In genomic region chr1:60890664-60891063, GRCh38 we compare ENCODE assay signal across 20 cellular contexts.
DNase-seq lines count a peak whose midpoint lies in the region; ATAC-seq lines count a peak whose summit lies in the region.
"Had no signal": no experiment of that assay in that cellular context is flagged by ENCODE, and none has a peak within 500 bp of the region (broad histone marks: within the 10 kb centered on the region; RNA-seq: fewer than 3 reads in every experiment).

No MANE protein-coding gene starts in this region.

- no peaks in the 10 kb centered on the region for H3K36me3 Mint-ChIP-seq in activated T-cell treated with anti-CD3 and anti-CD28 coated beads, Interleukin-2, amount 50 U/mL, for 4 hours (ENCODE audit: insufficient read depth)
- H3K36me3 Mint-ChIP-seq: CD4-positive, alpha-beta memory T cell had no signal

- no peak for ATAC-seq in activated T-cell treated with anti-CD3 and anti-CD28 coated beads, Interleukin-2, amount 50 U/mL, for 4 hours

- H3K27me3 Mint-ChIP-seq in activated T-cell treated with anti-CD3 and anti-CD28 coated beads, Interleukin-2, amount 50 U/mL, for 4 hours (ENCODE audit: low read depth), result peaks cover 4% of the 10 kb centered on the region

- H3K4me1 Mint-ChIP-seq in activated T-cell treated with anti-CD3 and anti-CD28 coated beads, Interleukin-2, amount 50 U/mL, for 4 hours (ENCODE audit: low read depth), result no peaks in the 10 kb centered on the region
- H3K4me1 Mint-ChIP-seq: CD4-positive, alpha-beta memory T cell had no signal

- DNase-seq in NOMO-1 treated with DMSO at 0.1 percent for 48 hours (lab: John Stamatoyannopoulos, UW; ENCODE audit: unreplicated experiment) (peak; percentile 32), NOMO-1 treated with dmso at 0.1 percent for 144 hours (lab: John Stamatoyannopoulos, UW; ENCODE audit: unreplicated experiment) (no peak), SKM-1 (lab: John Stamatoyannopoulos, UW; ENCODE audit: unreplicated experiment) (peak; percentile 20), medulla oblongata (ENCODE audit: extremely low spot score) (peak; percentile 49), hypothalamus (lab: John Stamatoyannopoulos, UW) (no peak), islet precursor cell (no peak), AML-193 (lab: John Stamatoyannopoulos, UW) (no peak)
- DNase-seq in activated T-cell treated with anti-CD3 and anti-CD28 coated beads, Interleukin-2, amount 50 U/mL, for 4 hours, result no peak
- DNase-seq: 8988T; BE2C; CD4-positive, alpha-beta memory T cell; DMS153; GDM1; H9; NCI-H1092; NCI-H146; NCI-H2029 treated with DMSO at 0.1 percent for 48 hours; NCI-H2171; NCI-H526; SHP77 had no signal

- H3K4me3 Mint-ChIP-seq in activated T-cell treated with anti-CD3 and anti-CD28 coated beads, Interleukin-2, amount 50 U/mL, for 4 hours, result no peak overlapping the region
- H3K4me3 Mint-ChIP-seq: CD4-positive, alpha-beta memory T cell; H9 had no signal

- no peaks in the 10 kb centered on the region for H3K9me3 Mint-ChIP-seq in activated T-cell treated with anti-CD3 and anti-CD28 coated beads, Interleukin-2, amount 50 U/mL, for 4 hours
- H3K9me3 Mint-ChIP-seq: CD4-positive, alpha-beta memory T cell; H9 had no signal

Comparison
In these comparisons a context has a peak if more than half of its experiments do, and no peak if none do; other contexts are left out.
1. DNase-seq: peak in NOMO-1 treated with DMSO at 0.1 percent for 48 hours (single experiment), SKM-1 (single experiment) and medulla oblongata (single experiment); none in NOMO-1 treated with dmso at 0.1 percent for 144 hours (single experiment), hypothalamus (0 of 51), activated T-cell treated with anti-CD3 and anti-CD28 coated beads, Interleukin-2, amount 50 U/mL, for 4 hours (single experiment), islet precursor cell (single experiment) and AML-193 (0 of 2).